In genomic region chr7:120523985-120524384, GRCh38 we compare ENCODE assay signal across 24 cellular contexts.
DNase-seq lines count a peak whose midpoint lies in the region; ATAC-seq and TF ChIP-seq lines count a peak whose summit lies in the region.
"Had no signal": no experiment of that assay in that cellular context is flagged by ENCODE, and none has a peak within 500 bp of the region (broad histone marks: within the 10 kb centered on the region; RNA-seq: fewer than 3 reads in every experiment).

No MANE protein-coding gene starts in this region.

- no peak overlapping the region for H3T11ph ChIP-seq in H9 (ENCODE audit: low read length)

- no peak overlapping the region for H2BK20ac ChIP-seq in H9 (ENCODE audit: low read depth, low read length, poor library complexity, severe bottlenecking)

- H3K9me3 Mint-ChIP-seq in H9 (no peaks in the 10 kb centered on the region), WTC11 (no peaks in the 10 kb centered on the region)
- H3K9me3 Mint-ChIP-seq: CD14-positive monocyte had no signal

- no peak overlapping the region for H4K91ac ChIP-seq in H9 (ENCODE audit: insufficient read length, low read depth, low read length)

- H2AK5ac ChIP-seq in H9 (ENCODE audit: insufficient read length, low read length), result no peak overlapping the region

- DNase-seq in H9, result no peak
- no peak for DNase-seq in WTC11 (ENCODE audit: low spot score)
- no peak for DNase-seq in amniotic stem cell (lab: John Stamatoyannopoulos, UW)
- DNase-seq in activated CD8-positive, alpha-beta memory T cell treated with anti-CD3 and anti-CD28 coated beads, Interleukin-2, amount 50 U/mL, for 48 hours, result no peak
- DNase-seq: 8988T; ACHN; BE2C; C1 segment of cervical spinal cord; CD4-positive, alpha-beta memory T cell; CD4-positive, CD25-positive, alpha-beta regulatory T cell; CD8-positive, alpha-beta memory T cell; COR-L47; DMS 273 treated with DMSO at 0.1 percent for 48 hours; DMS153; DMS53; DMS79; DND-41; EL; GDM1 had no signal

- no peak overlapping the region for H2BK5ac ChIP-seq in H9 (ENCODE audit: insufficient read length, low read length)

- H3K23me2 ChIP-seq in H9 (ENCODE audit: insufficient read length, low read depth, low read length, poor library complexity, severe bottlenecking), result no peaks in the 10 kb centered on the region

- no peak overlapping the region for H3K23ac ChIP-seq in H9 (ENCODE audit: insufficient read length, low read depth, low read length)

- no peak overlapping the region for H3K18ac ChIP-seq in H9 (ENCODE audit: insufficient read length, low read depth, low read length)

- H3K4ac ChIP-seq in H9 (ENCODE audit: low read depth, low read length), result no peak overlapping the region

- no CpG with 5 or more reads among the region's 7 CpGs for WGBS in H9 (ENCODE audit: extremely low coverage, insufficient read length, low lambda C conversion rate)

- no peak overlapping the region for H4K8ac ChIP-seq in H9 (replicated peaks; ENCODE audit: insufficient read length, low read depth, low read length)

- no peak overlapping the region for H3K9ac ChIP-seq in H9 (ENCODE audit: extremely low read depth, insufficient read length, low read length)
- H3K9ac ChIP-seq in iPS-18a (ENCODE audit: low read length), result no peak overlapping the region
- H3K9ac ChIP-seq: BLaER1 had no signal

- H3K4me3 ChIP-seq in iPS-18a (ENCODE audit: low read length), result no peak overlapping the region
- H3K4me3 ChIP-seq: BLaER1, GM12878 had no signal

- peak overlapping the region; percentile 80; the same call in 1 of the 2 replicates for H2BK15ac ChIP-seq in H9 (ENCODE audit: low read depth, low read length)

- no peak overlapping the region for H2BK12ac ChIP-seq in H9 (ENCODE audit: insufficient read length, low read depth, low read length)

- H3K4me3 Mint-ChIP-seq in H9 (no peak overlapping the region), WTC11 (no peak overlapping the region)
- H3K4me3 Mint-ChIP-seq: CD14-positive monocyte; CD4-positive, alpha-beta memory T cell; CD4-positive, CD25-positive, alpha-beta regulatory T cell; CD8-positive, alpha-beta memory T cell had no signal

- no peak overlapping the region for H2AFZ ChIP-seq in H9 (ENCODE audit: low read length)

- no peak overlapping the region for H3K4me2 ChIP-seq in H9 (ENCODE audit: insufficient read depth, insufficient read length, low read length)
- H3K4me2 ChIP-seq: BLaER1 had no signal

- H3K9me3 ChIP-seq in H9 (ENCODE audit: control insufficient read depth, low read depth, low read length) (no peaks in the 10 kb centered on the region), iPS-18a (ENCODE audit: control insufficient read depth, low read depth, low read length) (no peaks in the 10 kb centered on the region)
- H3K9me3 ChIP-seq: BE2C, BLaER1 had no signal

- H3K36me3 ChIP-seq in iPS-18a (ENCODE audit: control insufficient read depth, low read depth, low read length), result no peaks in the 10 kb centered on the region
- H3K36me3 ChIP-seq: BE2C, BLaER1 had no signal

- no peak overlapping the region for H3K14ac ChIP-seq in H9 (ENCODE audit: insufficient read depth, low read length)

- ATAC-seq in WTC11 (no peak), HG02678 (IDR thresholded peaks at IDR 0.05; ENCODE audit: unreplicated experiment) (no peak)
- ATAC-seq: GM12878 had no signal

- H4K5ac ChIP-seq in H9 (ENCODE audit: insufficient read length, low read depth, low read length), result no peak overlapping the region

- H2BK120ac ChIP-seq in H9 (ENCODE audit: low read depth, low read length, poor library complexity, severe bottlenecking), result no peak overlapping the region

- no peak overlapping the region for H3K56ac ChIP-seq in H9 (ENCODE audit: insufficient read length, low read depth, low read length)

- peak overlapping the region in 2 of 3 experiments; percentile 78 to 90; a peak in 3 of 7 replicates for H3K27ac Mint-ChIP-seq in H9
- H3K27ac Mint-ChIP-seq in WTC11, result peak overlapping the region; percentile 51; the same call in 1 of the 2 replicates
- H3K27ac Mint-ChIP-seq: CD14-positive monocyte; CD4-positive, alpha-beta memory T cell; CD4-positive, CD25-positive, alpha-beta regulatory T cell; CD8-positive, alpha-beta memory T cell had no signal

- no peaks in the 10 kb centered on the region for H3K79me2 ChIP-seq in H9 (ENCODE audit: insufficient read depth, low read length)

- H3K27me3 Mint-ChIP-seq in H9 (ENCODE audit: low read depth), result no peaks in the 10 kb centered on the region
- no peaks in the 10 kb centered on the region for H3K27me3 Mint-ChIP-seq in WTC11 (ENCODE audit: low read depth)
- H3K27me3 Mint-ChIP-seq: CD4-positive, alpha-beta memory T cell; CD4-positive, CD25-positive, alpha-beta regulatory T cell; CD8-positive, alpha-beta memory T cell had no signal

- TF ChIP-seq CTCF in H9 (conservative IDR thresholded peaks at IDR 0.05) (no peak), WTC11 (IDR thresholded peaks at IDR 0.05) (no peak)

- H3K4me1 ChIP-seq in H9 (ENCODE audit: insufficient read depth, low read length) (peaks cover 10% of the 10 kb centered on the region; the same call in 1 of the 2 replicates), iPS-18a (ENCODE audit: control insufficient read depth, low read depth, low read length) (peaks cover 43% of the 10 kb centered on the region)
- H3K4me1 ChIP-seq: BE2C, BLaER1 had no signal

- POLR2A ChIA-PET in WTC11 (lab: Charles Lee), result no interaction called here

- H3K79me1 ChIP-seq in H9 (ENCODE audit: insufficient read depth, low read depth, low read length, poor library complexity, severe bottlenecking), result no peaks in the 10 kb centered on the region

- no peaks in the 10 kb centered on the region for H3K27me3 ChIP-seq in H9 (ENCODE audit: insufficient read depth, low read length)
- H3K27me3 ChIP-seq in iPS-18a (ENCODE audit: control insufficient read depth, insufficient read depth, low read length), result no peaks in the 10 kb centered on the region
- H3K27me3 ChIP-seq: BE2C, BLaER1 had no signal

- peaks cover 0 to 5% (median 2%) of the 10 kb centered on the region in 3 experiments; a peak in 2 of 7 replicates for H3K36me3 Mint-ChIP-seq in H9 (ENCODE audit: insufficient read depth in 1 of 3, low read depth in 3 of 3)
- no peaks in the 10 kb centered on the region for H3K36me3 Mint-ChIP-seq in WTC11
- H3K36me3 Mint-ChIP-seq: CD14-positive monocyte; CD4-positive, alpha-beta memory T cell; CD4-positive, CD25-positive, alpha-beta regulatory T cell had no signal

- CTCF ChIA-PET in WTC11 (lab: Charles Lee), result no interaction called here

- H3K4me1 Mint-ChIP-seq in H9, result peaks cover 46 to 47% of the 10 kb centered on the region in 2 experiments
- peaks cover 56% of the 10 kb centered on the region for H3K4me1 Mint-ChIP-seq in WTC11
- H3K4me1 Mint-ChIP-seq: CD14-positive monocyte; CD4-positive, alpha-beta memory T cell; CD4-positive, CD25-positive, alpha-beta regulatory T cell; CD8-positive, alpha-beta memory T cell had no signal

- no peaks in the 10 kb centered on the region for H4K20me1 ChIP-seq in H9 (ENCODE audit: control insufficient read depth, insufficient read depth, insufficient read length)
- H4K20me1 ChIP-seq: BLaER1 had no signal

- no peak overlapping the region for H3K27ac ChIP-seq in H9 (ENCODE audit: insufficient read length, low read depth, low read length)
- H3K27ac ChIP-seq in iPS-18a (ENCODE audit: low read length), result peak overlapping the region; percentile 23
- H3K27ac ChIP-seq: BLaER1 had no signal

TF ChIP-seq in WTC11, 78 proteins besides CTCF, POLR2A, EP300 and RAD21:
- TF ChIP-seq ZNF121 (CRISPR knock-in tag; IDR thresholded peaks at IDR 0.05) (peak; percentile 92), TEAD4 (CRISPR knock-in tag; IDR thresholded peaks at IDR 0.05) (no peak)
